Comparison of ENCODE assay signal across 31 cellular contexts in the genomic region with DNA sequence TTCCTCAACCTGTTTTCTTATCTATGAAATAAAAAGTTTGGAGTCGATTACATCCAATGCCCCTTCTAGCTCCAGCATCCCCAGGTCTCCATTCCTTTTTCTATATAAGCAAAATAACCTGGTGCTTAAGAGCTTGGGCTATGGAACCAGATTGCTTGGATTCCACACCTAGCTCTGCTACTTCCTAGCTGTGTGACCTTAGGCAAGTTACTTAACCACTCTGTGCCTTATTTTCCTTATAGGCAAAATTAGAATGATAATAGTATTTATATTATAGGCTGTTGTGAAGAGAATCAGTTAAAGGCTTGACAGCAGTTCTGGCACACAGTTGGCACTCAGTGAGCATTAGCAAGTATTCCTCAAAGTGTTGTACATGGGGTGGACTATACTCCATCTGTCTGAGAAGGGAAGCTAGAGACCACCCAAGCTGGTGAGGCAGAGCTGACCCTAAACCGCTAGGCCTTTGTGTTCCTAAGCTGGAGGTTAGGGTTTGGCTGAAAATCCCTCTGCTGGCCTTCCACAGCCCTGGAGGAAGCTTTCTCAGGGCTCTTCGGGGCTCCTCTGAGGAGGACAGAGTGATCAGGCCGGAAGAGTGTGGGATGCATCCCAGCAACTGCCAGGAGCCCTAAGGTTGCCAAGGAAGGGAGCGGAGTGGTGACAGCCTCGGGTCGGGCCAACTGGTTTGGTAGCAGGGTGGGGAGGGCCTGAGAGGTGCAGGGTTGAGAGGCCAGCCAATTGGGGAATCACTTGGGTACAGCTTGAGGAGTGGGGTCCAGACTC. TPM values are rescaled to one million over a fixed set of nuclear protein-coding genes. Genes with fewer than 3 reads are reported as not detected.
"Had no signal": no experiment of that assay in that cellular context is flagged by ENCODE, and none has a peak within 500 bp of the region (broad histone marks: within the 10 kb centered on the region; RNA-seq: fewer than 3 reads in every experiment).

No MANE protein-coding gene starts in this region.

- H3K4me3 ChIP-seq: heart left ventricle, psoas muscle, right lobe of liver, tibial artery, upper lobe of left lung, uterus had no signal

- H3K4me3 Mint-ChIP-seq: dendritic cell treated with granulocyte-macrophage colony-stimulating factor and Interleukin-4, amounts not matched to agents 40 ng/mL and 50 ng/mL, for 4 days; endodermal cell; naive thymus-derived CD8-positive, alpha-beta T cell; neural crest cell; stimulated activated memory B cell treated with anti-CD40 and anti-IgM and Interleukin-4, amounts not matched to agents 10 μg/mL and 1 μg/mL and 100 μg/mL, for 72 hours; stimulated activated naive CD8-positive, alpha-beta T cell treated with anti-CD3 and anti-CD28 coated beads, Interleukin-15, Interleukin-2, amounts not matched to agents 100 ng/mL and 50 ng/mL, for 24 hours had no signal

- H3K36me3 Mint-ChIP-seq: naive thymus-derived CD8-positive, alpha-beta T cell; stimulated activated memory B cell treated with anti-CD40 and anti-IgM and Interleukin-4, amounts not matched to agents 10 μg/mL and 1 μg/mL and 100 μg/mL, for 72 hours had no signal

- H3K36me3 ChIP-seq: heart left ventricle, right lobe of liver, tibial artery, upper lobe of left lung, uterus had no signal

- ATAC-seq: heart left ventricle; left lobe of liver; naive thymus-derived CD8-positive, alpha-beta T cell; psoas muscle; right lobe of liver; stimulated activated memory B cell treated with anti-CD40 and anti-IgM and Interleukin-4, amounts not matched to agents 10 μg/mL and 1 μg/mL and 100 μg/mL, for 72 hours had no signal

- H3K4me1 Mint-ChIP-seq: stimulated activated memory B cell treated with anti-CD40 and anti-IgM and Interleukin-4, amounts not matched to agents 10 μg/mL and 1 μg/mL and 100 μg/mL, for 72 hours had no signal

- DNase-seq: effector CD4-positive, alpha-beta T cell; endodermal cell; erythroblast; heart left ventricle; hypothalamus; kidney glomerular epithelial cell; mammary epithelial cell; naive thymus-derived CD8-positive, alpha-beta T cell; occipital lobe; psoas muscle; retina; right lobe of liver; stimulated activated CD4-positive, alpha-beta T cell treated with anti-CD3 and anti-CD28 coated beads, Interleukin-15, amount 100 ng/mL, for 24 hours; stimulated activated CD4-positive, alpha-beta T cell treated with anti-CD3 and anti-CD28 coated beads, Interleukin-1b, Interleukin-23, amount 100 ng/mL, for 48 hours; stimulated activated CD4-positive, alpha-beta T cell treated with anti-CD3 and anti-CD28 coated beads, Interleukin-4, amount 100 ng/mL, for 24 hours; tibial artery; upper lobe of left lung; uterus had no signal

- H3K27ac ChIP-seq: heart left ventricle, parathyroid adenoma, psoas muscle, right lobe of liver, tibial artery, upper lobe of left lung, uterus had no signal

- H2AFZ ChIP-seq: parathyroid adenoma had no signal

- H3K9me3 Mint-ChIP-seq: dendritic cell treated with granulocyte-macrophage colony-stimulating factor and Interleukin-4, amounts not matched to agents 40 ng/mL and 50 ng/mL, for 4 days; endodermal cell; naive thymus-derived CD8-positive, alpha-beta T cell; neural crest cell; stimulated activated memory B cell treated with anti-CD40 and anti-IgM and Interleukin-4, amounts not matched to agents 10 μg/mL and 1 μg/mL and 100 μg/mL, for 72 hours; stimulated activated naive CD8-positive, alpha-beta T cell treated with anti-CD3 and anti-CD28 coated beads, Interleukin-15, Interleukin-2, amounts not matched to agents 100 ng/mL and 50 ng/mL, for 24 hours had no signal

- H3K27ac Mint-ChIP-seq: dendritic cell treated with granulocyte-macrophage colony-stimulating factor and Interleukin-4, amounts not matched to agents 40 ng/mL and 50 ng/mL, for 4 days; endodermal cell; stimulated activated memory B cell treated with anti-CD40 and anti-IgM and Interleukin-4, amounts not matched to agents 10 μg/mL and 1 μg/mL and 100 μg/mL, for 72 hours; stimulated activated naive CD8-positive, alpha-beta T cell treated with anti-CD3 and anti-CD28 coated beads, Interleukin-15, Interleukin-2, amounts not matched to agents 100 ng/mL and 50 ng/mL, for 24 hours had no signal

- H3K9me3 ChIP-seq: heart left ventricle, psoas muscle, right lobe of liver, tibial artery, upper lobe of left lung, uterus had no signal

- H3K4me1 ChIP-seq: heart left ventricle, psoas muscle, right lobe of liver, uterus had no signal

- H3K9ac ChIP-seq: parathyroid adenoma had no signal

- H3K27me3 ChIP-seq: right lobe of liver, upper lobe of left lung, uterus had no signal

RNA-seq across cellular contexts. Expression of a gene that starts 6.0 kb away (rescaled TPM):
- total RNA-seq: endodermal cell; endothelial cell of umbilical vein; frontal cortex; glomerular endothelial cell; heart left ventricle; left lobe of liver; mammary epithelial cell; mesenteric fat pad; mononuclear cell; naive thymus-derived CD8-positive, alpha-beta T cell; neural crest cell; right lobe of liver; temporal lobe; uterus had no signal
- polyA plus RNA-seq: endothelial cell of umbilical vein; mammary epithelial cell; naive thymus-derived CD8-positive, alpha-beta T cell had no signal

RNA-seq across cellular contexts. Expression of a gene that starts 14.2 kb away (rescaled TPM):
- total RNA-seq: endodermal cell; endothelial cell of umbilical vein; frontal cortex; heart left ventricle; left lobe of liver; mammary epithelial cell; mononuclear cell; naive thymus-derived CD8-positive, alpha-beta T cell; neural crest cell; occipital lobe; psoas muscle; right lobe of liver; temporal lobe; uterus had no signal
- polyA plus RNA-seq: endothelial cell of umbilical vein; mammary epithelial cell; naive thymus-derived CD8-positive, alpha-beta T cell had no signal

RNA-seq across cellular contexts. Expression of a gene that starts 24.0 kb away (rescaled TPM):
- total RNA-seq: endodermal cell; endothelial cell of umbilical vein; frontal cortex; heart left ventricle; left lobe of liver; lower leg skin; mammary epithelial cell; mesenteric fat pad; mononuclear cell; naive thymus-derived CD8-positive, alpha-beta T cell; neural crest cell; occipital lobe; psoas muscle; right lobe of liver; temporal lobe; upper lobe of left lung; uterus had no signal
- polyA plus RNA-seq: endothelial cell of umbilical vein; heart left ventricle; naive thymus-derived CD8-positive, alpha-beta T cell; psoas muscle had no signal

RNA-seq across cellular contexts. Expression of a gene that starts 28.9 kb away (rescaled TPM):
- total RNA-seq: endodermal cell; endothelial cell of umbilical vein; frontal cortex; glomerular endothelial cell; heart left ventricle; left lobe of liver; mammary epithelial cell; mesenteric fat pad; mononuclear cell; naive thymus-derived CD8-positive, alpha-beta T cell; neural crest cell; psoas muscle; right lobe of liver; temporal lobe; uterus had no signal
- polyA plus RNA-seq: endothelial cell of umbilical vein; mammary epithelial cell; naive thymus-derived CD8-positive, alpha-beta T cell had no signal

RNA-seq across cellular contexts. Expression of a gene that starts 42.8 kb away (rescaled TPM):
- total RNA-seq: endodermal cell; endothelial cell of umbilical vein; frontal cortex; glomerular endothelial cell; heart left ventricle; left lobe of liver; lower leg skin; mammary epithelial cell; mesenteric fat pad; mononuclear cell; naive thymus-derived CD8-positive, alpha-beta T cell; neural crest cell; occipital lobe; psoas muscle; right lobe of liver; temporal lobe; upper lobe of left lung; uterus had no signal
- polyA plus RNA-seq: endothelial cell of umbilical vein; heart left ventricle; mammary epithelial cell; naive thymus-derived CD8-positive, alpha-beta T cell; psoas muscle had no signal
